In the genomic region with DNA sequence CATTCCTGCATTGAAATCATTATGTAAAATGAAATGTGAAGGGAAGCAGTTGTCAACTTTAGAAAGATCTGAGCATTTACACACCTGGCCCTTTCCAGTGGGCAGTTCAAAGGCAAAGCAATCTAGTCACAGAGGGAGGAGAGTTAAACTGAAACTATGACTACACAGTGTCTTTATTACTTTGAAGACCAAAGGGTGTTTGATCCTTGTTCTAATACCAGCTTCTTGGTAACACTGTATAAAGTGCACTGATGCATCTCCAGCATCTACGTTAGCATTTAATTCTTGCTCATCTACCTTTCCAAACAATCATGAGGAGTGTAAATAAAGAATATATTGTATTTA, we compare ENCODE assay signal across 17 cellular contexts.
DNase-seq lines count a peak whose midpoint lies in the region; ATAC-seq, FAIRE-seq and TF ChIP-seq lines count a peak whose summit lies in the region.
"Had no signal": no experiment of that assay in that cellular context is flagged by ENCODE, and none has a peak within 500 bp of the region (broad histone marks: within the 10 kb centered on the region; RNA-seq: fewer than 3 reads in every experiment).

No MANE protein-coding gene starts in this region.

- peaks cover 9% of the 10 kb centered on the region for H3K4me1 Mint-ChIP-seq in type B pancreatic cell (ENCODE audit: unreplicated experiment)

- POLR2A ChIA-PET in K562 (lab: Yijun Ruan, JAX): no interaction called here

- no peak overlapping the region for H3K27ac ChIP-seq in K562 (ENCODE audit: extremely low read depth, low read depth, low read length)

- TF ChIP-seq CTCF in K562 (IDR thresholded peaks at IDR 0.05 in 2 of 3, conservative IDR thresholded peaks at IDR 0.05 in 1 of 3; ENCODE audit: insufficient read depth in 2 of 3, low read depth in 1 of 3, low read length in 3 of 3): no peak
- TF ChIP-seq CTCF in type B pancreatic cell (conservative IDR thresholded peaks at IDR 0.05): no peak

- FAIRE-seq in K562 (lab: Jason Lieb, UNC) (no peak), frontal cortex (lab: Jason Lieb, UNC) (no peak)
- FAIRE-seq: D721Med had no signal

- intact Hi-C loops in K562 (cut with micrococcal nuclease): no loop called here

- peaks cover 6 to 26% of the 10 kb centered on the region in 2 experiments; a peak in 4 of 5 replicates for H3K4me1 ChIP-seq in K562 (replicated peaks in 1 of 2; ENCODE audit: control insufficient read depth in 2 of 2, insufficient read depth in 2 of 2, low read length in 2 of 2)

- H3K9me3 Mint-ChIP-seq in activated naive CD4-positive, alpha-beta T cell treated with anti-CD3 and anti-CD28 coated beads, Interleukin-2, amount 50 U/mL, for 72 hours: no peaks in the 10 kb centered on the region
- no peaks in the 10 kb centered on the region for H3K9me3 Mint-ChIP-seq in type B pancreatic cell
- H3K9me3 Mint-ChIP-seq: activated naive CD8-positive, alpha-beta T cell treated with anti-CD3 and anti-CD28 coated beads, Interleukin-2, amount 10 ng/mL, durations not matched to agents 7 days and 5 days had no signal

- H3K79me2 ChIP-seq in K562 (ENCODE audit: control insufficient read depth, insufficient read depth, low read length): no peaks in the 10 kb centered on the region

- no peaks in the 10 kb centered on the region for H3K9me1 ChIP-seq in K562 (ENCODE audit: control insufficient read depth, insufficient read depth, low read length)

- no peaks in the 10 kb centered on the region for H3K27me3 ChIP-seq in K562 (ENCODE audit: control insufficient read depth in 2 of 2, insufficient read depth in 2 of 2, low read length in 2 of 2)

- CTCF ChIA-PET in K562 (lab: Yijun Ruan, JAX; ENCODE audit: low intra/inter-chr PET ratio): no interaction called here

- H3K9me3 ChIP-seq in K562 (replicated peaks; ENCODE audit: control insufficient read depth, insufficient read depth, low read depth, low read length): no peaks in the 10 kb centered on the region

- BruUV-seq in K562 (replicated peaks; lab: Mats Ljungman, UMichigan): no TSS peak

- H3K9ac ChIP-seq in K562 (ENCODE audit: insufficient read depth in 1 of 2, low read depth in 2 of 2, low read length in 2 of 2): no peak overlapping the region

- H3K36me3 ChIP-seq in K562 (ENCODE audit: control insufficient read depth, insufficient read depth, low read length): no peaks in the 10 kb centered on the region

- peak overlapping the region; percentile 20; the same call in 1 of the 2 replicates for H2AFZ ChIP-seq in K562 (ENCODE audit: low read depth, low read length)

- no peak overlapping the region for H3K4me3 Mint-ChIP-seq in type B pancreatic cell
- H3K4me3 Mint-ChIP-seq: activated naive CD8-positive, alpha-beta T cell treated with anti-CD3 and anti-CD28 coated beads, Interleukin-2, amount 10 ng/mL, durations not matched to agents 7 days and 5 days had no signal

- TF ChIP-seq EP300 in K562 (IDR thresholded peaks at IDR 0.05; ENCODE audit: low read length): no peak

- 79% methylated on average over 1 of the region's 1 CpG for WGBS in K562 (ENCODE audit: insufficient coverage, low coverage, missing lambda C conversion rate)

- TF ChIP-seq POLR2A in K562 (conservative IDR thresholded peaks at IDR 0.05): no peak

- TF ChIP-seq RAD21 in K562 (CRISPR knock-in tag; conservative IDR thresholded peaks at IDR 0.05 in 1 of 2, IDR thresholded peaks at IDR 0.05 in 1 of 2): no peak

- no peak overlapping the region for H3K4me2 ChIP-seq in K562 (ENCODE audit: insufficient read depth, low read length)

- H4K20me1 ChIP-seq in K562 (replicated peaks; ENCODE audit: control insufficient read depth, insufficient read depth, low read length): no peaks in the 10 kb centered on the region

- in situ Hi-C loops in K562 (cut with MboI): no loop called here

- DNase-seq in activated naive CD4-positive, alpha-beta T cell treated with anti-CD3 and anti-CD28 coated beads, Interleukin-2, amount 50 U/mL, for 72 hours (ENCODE audit: low spot score in 2 of 2): no peak
- no peak for DNase-seq in activated naive CD4-positive, alpha-beta T cell treated with Interleukin-2 at 50 U/mL for 16 hours
- DNase-seq in K562 (ENCODE audit: extremely low read depth in 1 of 4, low spot score in 3 of 4) (no peak), type B pancreatic cell (ENCODE audit: extremely low spot score, unreplicated experiment) (no peak), frontal cortex (ENCODE audit: low spot score in 2 of 2) (no peak)
- DNase-seq: activated naive CD8-positive, alpha-beta T cell treated with anti-CD3 and anti-CD28 coated beads, Interleukin-2, amount 10 ng/mL, durations not matched to agents 7 days and 5 days; caudate nucleus; KBM-7; NCI-H146; NCI-H446 treated with DMSO at 0.1 percent for 48 hours; occipital lobe; stimulated activated naive CD8-positive, alpha-beta T cell treated with anti-CD3 and anti-CD28 coated beads, Interleukin-15, Interleukin-2, amounts not matched to agents 100 U/mL and 50 U/mL, for 24 hours had no signal

- no peak overlapping the region for H3K4me3 ChIP-seq in K562

- no peaks in the 10 kb centered on the region for H3K27me3 Mint-ChIP-seq in type B pancreatic cell

- no peaks in the 10 kb centered on the region for H3K36me3 Mint-ChIP-seq in activated naive CD4-positive, alpha-beta T cell treated with anti-CD3 and anti-CD28 coated beads, Interleukin-2, amount 50 U/mL, for 72 hours
- H3K36me3 Mint-ChIP-seq in type B pancreatic cell: no peaks in the 10 kb centered on the region
- H3K36me3 Mint-ChIP-seq: activated naive CD8-positive, alpha-beta T cell treated with anti-CD3 and anti-CD28 coated beads, Interleukin-2, amount 10 ng/mL, durations not matched to agents 7 days and 5 days had no signal

- no peak overlapping the region for H3K27ac Mint-ChIP-seq in activated naive CD4-positive, alpha-beta T cell treated with anti-CD3 and anti-CD28 coated beads, Interleukin-2, amount 50 U/mL, for 72 hours
- H3K27ac Mint-ChIP-seq in type B pancreatic cell: peak overlapping the region; percentile 16
- H3K27ac Mint-ChIP-seq: activated naive CD8-positive, alpha-beta T cell treated with anti-CD3 and anti-CD28 coated beads, Interleukin-2, amount 10 ng/mL, durations not matched to agents 7 days and 5 days had no signal

- ATAC-seq in activated naive CD4-positive, alpha-beta T cell treated with anti-CD3 and anti-CD28 coated beads, Interleukin-2, amount 50 U/mL, for 72 hours: peak; percentile 77 to 96
- peak; percentile 90 for ATAC-seq in HG02852 (IDR thresholded peaks at IDR 0.05; ENCODE audit: unreplicated experiment)
- no peak; the same call in 2 of the 3 replicates for ATAC-seq in K562
- ATAC-seq in GM18517 (IDR thresholded peaks at IDR 0.05; ENCODE audit: unreplicated experiment): no peak
- no peak for ATAC-seq in GM18873 (IDR thresholded peaks at IDR 0.05; ENCODE audit: low FRiP score, unreplicated experiment)
- ATAC-seq: Panc1; stimulated activated naive CD8-positive, alpha-beta T cell treated with anti-CD3 and anti-CD28 coated beads, Interleukin-15, Interleukin-2, amounts not matched to agents 100 U/mL and 50 U/mL, for 24 hours had no signal

TF ChIP-seq in K562, 482 proteins besides CTCF, POLR2A, EP300 and RAD21:
- TF ChIP-seq ZNF766 (CRISPR knock-in tag; conservative IDR thresholded peaks at IDR 0.05): no peak
- no peak for TF ChIP-seq ZNF324 (CRISPR knock-in tag; IDR thresholded peaks at IDR 0.05)
- no peak for TF ChIP-seq HDAC2 (IDR thresholded peaks at IDR 0.05)
- no peak for TF ChIP-seq CXXC5 (CRISPR knock-in tag; IDR thresholded peaks at IDR 0.05)
- no peak for TF ChIP-seq FIP1L1 (IDR thresholded peaks at IDR 0.05; ENCODE audit: low read depth, low read length, poor library complexity, severe bottlenecking)
- TF ChIP-seq PREB (CRISPR knock-in tag; IDR thresholded peaks at IDR 0.05): no peak
- no peak for TF ChIP-seq SIN3B (IDR thresholded peaks at IDR 0.05; ENCODE audit: low read depth)
- no peak for TF ChIP-seq POLR3G (IDR thresholded peaks at IDR 0.05; ENCODE audit: extremely low read depth, insufficient read length, insufficient replicate concordance)
- no peak for TF ChIP-seq BACH1 (tag; IDR thresholded peaks at IDR 0.05)
- TF ChIP-seq, protein P1, sequence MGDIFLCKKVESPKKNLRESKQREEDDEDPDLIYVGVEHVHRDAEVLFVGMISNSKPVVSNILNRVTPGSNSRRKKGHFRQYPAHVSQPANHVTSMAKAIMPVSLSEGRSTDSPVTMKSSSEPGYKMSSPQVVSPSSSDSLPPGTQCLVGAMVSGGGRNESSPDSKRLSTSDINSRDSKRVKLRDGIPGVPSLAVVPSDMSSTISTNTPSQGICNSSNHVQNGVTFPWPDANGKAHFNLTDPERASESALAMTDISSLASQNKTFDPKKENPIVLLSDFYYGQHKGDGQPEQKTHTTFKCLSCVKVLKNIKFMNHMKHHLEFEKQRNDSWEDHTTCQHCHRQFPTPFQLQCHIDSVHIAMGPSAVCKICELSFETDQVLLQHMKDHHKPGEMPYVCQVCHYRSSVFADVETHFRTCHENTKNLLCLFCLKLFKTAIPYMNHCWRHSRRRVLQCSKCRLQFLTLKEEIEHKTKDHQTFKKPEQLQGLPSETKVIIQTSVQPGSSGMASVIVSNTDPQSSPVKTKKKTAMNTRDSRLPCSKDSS (IDR thresholded peaks at IDR 0.05; ENCODE audit: low read depth, partially characterized antibody): no peak
- no peak for TF ChIP-seq TAF15 (IDR thresholded peaks at IDR 0.05; ENCODE audit: low read depth, low read length)
- TF ChIP-seq CBX8 (IDR thresholded peaks at IDR 0.05; ENCODE audit: borderline replicate concordance, extremely low read depth, low read depth, low read length, poor library complexity, severe bottlenecking): no peak
- no peak for TF ChIP-seq ZNF586 (CRISPR knock-in tag; conservative IDR thresholded peaks at IDR 0.05)
- TF ChIP-seq NRF1 (conservative IDR thresholded peaks at IDR 0.05 in 1 of 2, IDR thresholded peaks at IDR 0.05 in 1 of 2): no peak
- TF ChIP-seq EGR1 (conservative IDR thresholded peaks at IDR 0.05): no peak
- no peak for TF ChIP-seq ETV1 (tag; conservative IDR thresholded peaks at IDR 0.05; ENCODE audit: low read depth)

Comparison
In these comparisons a context has a peak if more than half of its experiments do, and no peak if none do; other contexts are left out.
1. ATAC-seq: peak in activated naive CD4-positive, alpha-beta T cell treated with anti-CD3 and anti-CD28 coated beads, Interleukin-2, amount 50 U/mL, for 72 hours (2 of 2) and HG02852 (single experiment); none in K562 (single experiment), GM18517 (single experiment) and GM18873 (single experiment).